19 cellular contexts compared by ENCODE assay signal in genomic region chr12:52183544-52183910, GRCh38. TPM values are rescaled to one million over a fixed set of nuclear protein-coding genes. Genes with fewer than 3 reads are reported as not detected.
DNase-seq lines count a peak whose midpoint lies in the region; FAIRE-seq and TF ChIP-seq lines count a peak whose summit lies in the region.
"Had no signal": no experiment of that assay in that cellular context is flagged by ENCODE, and none has a peak within 500 bp of the region (broad histone marks: within the 10 kb centered on the region; RNA-seq: fewer than 3 reads in every experiment).

No MANE protein-coding gene starts in this region.

- peak; percentile 51 for DNase-seq in DMS 273 (lab: John Stamatoyannopoulos, UW; ENCODE audit: unreplicated experiment)
- DNase-seq in DMS 273 treated with DMSO at 0.1 percent for 48 hours (lab: John Stamatoyannopoulos, UW), result no peak
- DNase-seq in WERI-Rb-1, result no peak
- DNase-seq in keratinocyte (ENCODE audit: low read depth, low spot score), result no peak
- DNase-seq in suprapubic skin (ENCODE audit: low spot score in 2 of 2), result no peak
- no peak for DNase-seq in SIG-M5 treated with dmso at 0.1 percent for 504 hours (lab: John Stamatoyannopoulos, UW; ENCODE audit: unreplicated experiment)
- DNase-seq in NCI-H2227 treated with DMSO at 0.1 percent for 48 hours (lab: John Stamatoyannopoulos, UW), result no peak
- DNase-seq in GM20000 (ENCODE audit: low spot score), result no peak
- DNase-seq: activated CD4-positive, alpha-beta T cell treated with anti-CD3 and anti-CD28 coated beads for 48 hours; kidney; naive thymus-derived CD4-positive, alpha-beta T cell; NCI-H1930; OCI-M1; small intestine; testis had no signal

- 46% methylated on average over 6 of the region's 6 CpGs for WGBS in suprapubic skin

- H3K36me3 ChIP-seq in WERI-Rb-1 (no peaks in the 10 kb centered on the region), keratinocyte (ENCODE audit: control insufficient read depth in 2 of 2, extremely low read depth in 1 of 2, insufficient read depth in 2 of 2, low read length in 2 of 2) (no peaks in the 10 kb centered on the region), suprapubic skin (no peaks in the 10 kb centered on the region)
- H3K36me3 ChIP-seq: gastroesophageal sphincter had no signal

- H3K4me3 ChIP-seq in WERI-Rb-1 (ENCODE audit: low read depth, low read length) (no peak overlapping the region), keratinocyte (ENCODE audit: control insufficient read depth in 2 of 3, extremely low read depth in 1 of 3, insufficient read depth in 2 of 3, low read depth in 1 of 3, low read length in 3 of 3) (no peak overlapping the region), suprapubic skin (peak overlapping the region; percentile 36)
- H3K4me3 ChIP-seq: gastroesophageal sphincter, K562, testis had no signal

- H3K9me1 ChIP-seq in keratinocyte (ENCODE audit: control insufficient read depth, extremely low read depth, insufficient read depth, low read length), result no peaks in the 10 kb centered on the region

- peaks cover 48% of the 10 kb centered on the region for H3K4me1 ChIP-seq in keratinocyte (ENCODE audit: control insufficient read depth, extremely low read depth, insufficient read depth, low read length)
- H3K4me1 ChIP-seq in suprapubic skin, result peaks cover 61% of the 10 kb centered on the region

- no peak overlapping the region for H2AFZ ChIP-seq in keratinocyte (ENCODE audit: control insufficient read depth, low read length)

- no peaks in the 10 kb centered on the region for H3K27me3 ChIP-seq in WERI-Rb-1 (ENCODE audit: insufficient read depth, low read depth, severe bottlenecking)
- H3K27me3 ChIP-seq in keratinocyte (ENCODE audit: control insufficient read depth, extremely low read depth, insufficient read depth, low read length), result no peaks in the 10 kb centered on the region
- H3K27me3 ChIP-seq in suprapubic skin, result no peaks in the 10 kb centered on the region
- H3K27me3 ChIP-seq: gastroesophageal sphincter, testis had no signal

- TF ChIP-seq CTCF in WERI-Rb-1 (IDR thresholded peaks at IDR 0.05; ENCODE audit: low read depth, low read length), result no peak
- no peak for TF ChIP-seq CTCF in keratinocyte (optimal IDR thresholded peaks at IDR 0.05 in 1 of 3, IDR thresholded peaks at IDR 0.05 in 1 of 3, conservative IDR thresholded peaks at IDR 0.05 in 1 of 3; ENCODE audit: extremely low read depth in 1 of 3, insufficient read depth in 2 of 3, low read length in 3 of 3)
- no peak for TF ChIP-seq CTCF in suprapubic skin (IDR thresholded peaks at IDR 0.05)
- TF ChIP-seq CTCF in GM20000 (IDR thresholded peaks at IDR 0.05; ENCODE audit: extremely low read depth, missing control alignments), result no peak

- TF ChIP-seq POLR2A in suprapubic skin (IDR thresholded peaks at IDR 0.05), result no peak

- no peaks in the 10 kb centered on the region for H3K79me2 ChIP-seq in keratinocyte (ENCODE audit: control insufficient read depth, insufficient read depth, low read length)

- peak overlapping the region; percentile 57 for H3K9ac ChIP-seq in keratinocyte (ENCODE audit: control insufficient read depth, extremely low read depth, insufficient read depth, low read length)

- peak; percentile 9 for FAIRE-seq in keratinocyte (lab: Jason Lieb, UNC)
- FAIRE-seq: K562, kidney, small intestine had no signal

- H3K4me2 ChIP-seq in keratinocyte (ENCODE audit: control insufficient read depth, extremely low read depth, insufficient read depth, low read depth, low read length), result peak overlapping the region; percentile 53

- H3K9me3 ChIP-seq in WERI-Rb-1 (ENCODE audit: severe bottlenecking), result no peaks in the 10 kb centered on the region
- no peaks in the 10 kb centered on the region for H3K9me3 ChIP-seq in keratinocyte (ENCODE audit: control insufficient read depth, low read depth, low read length)
- no peaks in the 10 kb centered on the region for H3K9me3 ChIP-seq in suprapubic skin
- H3K9me3 ChIP-seq: gastroesophageal sphincter, testis had no signal

- dilution Hi-C loops in keratinocyte (cut with MboI; ENCODE audit: extremely low pct_ligation_motif_present, low sequenced_read_pairs), result no loop called here

- H4K20me1 ChIP-seq in keratinocyte (ENCODE audit: control insufficient read depth, extremely low read depth, insufficient read depth, low read length), result no peaks in the 10 kb centered on the region

- TF ChIP-seq EP300 in suprapubic skin (IDR thresholded peaks at IDR 0.05), result no peak

- 0 out of 2 replicates have a peak overlapping the region, but pooled peaks have one; percentile 8 for H3K27ac ChIP-seq in WERI-Rb-1
- peak overlapping the region; percentile 39 for H3K27ac ChIP-seq in keratinocyte (ENCODE audit: control insufficient read depth, insufficient read depth, low read length)
- H3K27ac ChIP-seq in suprapubic skin, result peak overlapping the region; percentile 85
- H3K27ac ChIP-seq: 22Rv1, testis had no signal

RNA-seq across cellular contexts. Expression of gene KRT80, which starts 8.3 kb away (rescaled TPM):
- polyA plus RNA-seq in keratinocyte, result 3.3 to 7.2 TPM (median 4.1 TPM) in 3 replicates
- polyA plus RNA-seq in keratinocyte (2011; ENCODE audit: low read depth), result 109 TPM
- polyA plus RNA-seq in keratinocyte (2011; cell fraction: cytosol; rRNA removed), result 4.2 and 7.4 TPM in 2 replicates
- polyA plus RNA-seq in keratinocyte (2011; cell fraction: nucleus; rRNA removed), result 7.3 and 11.7 TPM in 2 replicates
- 7.1 and 246 TPM in 2 replicates for polyA plus RNA-seq in keratinocyte (2012; ENCODE audit: low replicate concordance)
- polyA minus RNA-seq in keratinocyte, result 4.3 to 10.4 TPM (median 6.0 TPM) in 3 replicates
- polyA minus RNA-seq in keratinocyte (2011; cell fraction: cytosol; rRNA and poly(A)+ RNA removed), result 7.9 TPM
- polyA minus RNA-seq in keratinocyte (2011; cell fraction: nucleus; rRNA and poly(A)+ RNA removed), result 6.9 and 10.4 TPM in 2 replicates
- total RNA-seq in suprapubic skin, result 100 to 1,000 TPM in 3 of 4 donors, 10 to 100 TPM in 1; 78.6 to 293 (median 185) TPM
- total RNA-seq: K562; T-helper 1 cell treated with Interleukin-12 subunit alpha and Interleukin-12 subunit beta and Interleukin-4 antibody, amounts not matched to agents 30 ng/mL and 1 ng/mL, for 36 hours had no signal
- polyA plus RNA-seq: K562; naive thymus-derived CD4-positive, alpha-beta T cell had no signal

RNA-seq across cellular contexts. Expression of gene KRT7, which starts 49.5 kb away (rescaled TPM):
- 112 to 224 TPM (median 117 TPM) in 3 replicates for polyA plus RNA-seq in keratinocyte
- 24.1 TPM for polyA plus RNA-seq in keratinocyte (2011; ENCODE audit: low read depth)
- 212 and 224 TPM in 2 replicates for polyA plus RNA-seq in keratinocyte (2011; cell fraction: cytosol; rRNA removed)
- 226 and 228 TPM in 2 replicates for polyA plus RNA-seq in keratinocyte (2011; cell fraction: nucleus; rRNA removed)
- 12.2 and 287 TPM in 2 replicates for polyA plus RNA-seq in keratinocyte (2012; ENCODE audit: low replicate concordance)
- 128 to 386 TPM (median 130 TPM) in 3 replicates for polyA minus RNA-seq in keratinocyte
- polyA minus RNA-seq in keratinocyte (2011; cell fraction: cytosol; rRNA and poly(A)+ RNA removed), result 274 TPM
- polyA minus RNA-seq in keratinocyte (2011; cell fraction: nucleus; rRNA and poly(A)+ RNA removed), result 101 and 129 TPM in 2 replicates
- 100 to 1,000 TPM in 3 of 4 donors, 10 to 100 TPM in 1; 95.8 to 176 (median 123) TPM for total RNA-seq in suprapubic skin
- polyA plus RNA-seq: K562; naive thymus-derived CD4-positive, alpha-beta T cell had no signal

Comparison
In these comparisons a context has a peak if more than half of its experiments do, and no peak if none do; other contexts are left out.
1. H3K27ac ChIP-seq: peak in every context shown above with its lines; median percentile 85 in suprapubic skin; 39 in keratinocyte; 8 in WERI-Rb-1.